Comparison of ENCODE assay signal across 24 cellular contexts in the genomic region with DNA sequence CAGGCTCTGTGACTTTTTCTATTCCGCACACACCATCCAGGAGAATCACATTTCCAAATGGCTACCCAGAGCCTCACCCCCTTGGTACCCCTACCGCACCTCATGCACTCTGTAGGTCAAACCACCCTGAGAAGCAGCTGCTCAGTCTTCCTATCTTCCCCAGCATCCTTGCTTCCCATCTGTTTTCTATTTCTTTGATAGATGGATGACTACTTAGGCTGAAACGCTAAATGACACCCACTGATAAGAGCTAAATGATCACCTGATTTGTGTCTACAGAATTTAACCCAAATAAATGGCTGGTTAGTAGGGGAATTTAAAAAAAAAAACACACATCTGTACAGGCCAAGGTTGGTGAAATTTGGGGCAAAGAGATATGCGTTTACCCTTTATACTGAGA.
"Had no signal": no experiment of that assay in that cellular context is flagged by ENCODE, and none has a peak within 500 bp of the region (broad histone marks: within the 10 kb centered on the region; RNA-seq: fewer than 3 reads in every experiment).

No MANE protein-coding gene starts in this region.

- H3K4me3 ChIP-seq: colonic mucosa, esophagus squamous epithelium, gastrocnemius medialis, heart right ventricle, left lung, lower lobe of right lung had no signal

- H3K9me3 Mint-ChIP-seq: dendritic cell treated with granulocyte-macrophage colony-stimulating factor and Interleukin-4, amounts not matched to agents 40 ng/mL and 50 ng/mL, for 4 days had no signal

- H3K9me3 ChIP-seq: colonic mucosa, esophagus squamous epithelium, gastrocnemius medialis, lower lobe of right lung had no signal

- ATAC-seq: effector memory CD8-positive, alpha-beta T cell; esophagus mucosa; gastrocnemius medialis; heart right ventricle; left cardiac atrium; left lung; left ventricle myocardium superior; lower lobe of right lung had no signal

- H3K27me3 Mint-ChIP-seq: dendritic cell treated with granulocyte-macrophage colony-stimulating factor and Interleukin-4, amounts not matched to agents 40 ng/mL and 50 ng/mL, for 4 days; effector memory CD8-positive, alpha-beta T cell; memory B cell had no signal

- DNase-seq: colonic mucosa; cortex of kidney; effector CD8-positive, alpha-beta T cell; effector memory CD8-positive, alpha-beta T cell; endodermal cell; erythroblast; esophagus squamous epithelium; foreskin fibroblast; foreskin melanocyte; gastrocnemius medialis; glutamatergic neuron; head of caudate nucleus; heart right ventricle; hippocampal formation; left cardiac atrium; left lung; left ventricle myocardium superior; lower lobe of right lung; mesendoderm; midbrain had no signal

- H3K4me1 ChIP-seq: colonic mucosa, gastrocnemius medialis, heart right ventricle, left lung, lower lobe of right lung had no signal

- H3K4me3 Mint-ChIP-seq: dendritic cell treated with granulocyte-macrophage colony-stimulating factor and Interleukin-4, amounts not matched to agents 40 ng/mL and 50 ng/mL, for 4 days; effector memory CD8-positive, alpha-beta T cell; endodermal cell; memory B cell had no signal

- H3K27me3 ChIP-seq: colonic mucosa, esophagus squamous epithelium, gastrocnemius medialis, heart right ventricle, left lung had no signal

- H3K36me3 ChIP-seq: colonic mucosa had no signal

- H3K27ac ChIP-seq: colonic mucosa, epithelial cell of prostate, esophagus squamous epithelium, gastrocnemius medialis, heart right ventricle, left lung, lower lobe of right lung had no signal

- H3K27ac Mint-ChIP-seq: dendritic cell treated with granulocyte-macrophage colony-stimulating factor and Interleukin-4, amounts not matched to agents 40 ng/mL and 50 ng/mL, for 4 days; effector memory CD8-positive, alpha-beta T cell; endodermal cell; memory B cell had no signal
